6 cellular contexts compared by ENCODE assay signal in genomic region chr20:3785240-3786125, GRCh38. TPM values are rescaled to one million over a fixed set of nuclear protein-coding genes. Genes with fewer than 3 reads are reported as not detected.
A peak's percentile ranks its signal among the peaks of the same experiment; 100 is the strongest.
DNase-seq lines count a peak whose midpoint lies in the region; ATAC-seq and TF ChIP-seq lines count a peak whose summit lies in the region.

No MANE protein-coding gene starts in this region.

- TSS peak; percentile 61 for BruUV-seq in Calu3 (replicated peaks; lab: Mats Ljungman, UMichigan)

- H3K9me3 ChIP-seq in liver (ENCODE audit: control insufficient read depth in 4 of 4, low read length in 3 of 4): no peaks in the 10 kb centered on the region

- DNase-seq in Calu3: no peak
- no peak for DNase-seq in stimulated activated CD4-positive, alpha-beta T cell treated with anti-CD3 and anti-CD28 coated beads, Interleukin-12 subunit alpha, Interleukin-12 subunit beta, amount 100 ng/mL, for 4 hours

- ATAC-seq in GM18519 (IDR thresholded peaks at IDR 0.05; ENCODE audit: low FRiP score, unreplicated experiment): no peak
- ATAC-seq in HG03378 (IDR thresholded peaks at IDR 0.05; ENCODE audit: unreplicated experiment): no peak

- WGBS in liver: 51% methylated on average over 79 of the region's 79 CpGs

- H3K27ac ChIP-seq in liver (ENCODE audit: low read depth in 1 of 2, low read length in 2 of 2): peak overlapping the region; percentile 62 to 72

- intact Hi-C loops in Calu3 (cut with micrococcal nuclease; ENCODE audit: unreplicated experiment): loop anchor here (2.0 kb wide), 1 partner anchor 35 kb away; the partner anchor contains the start of gene AP5S1

- H3K4me1 ChIP-seq in liver (ENCODE audit: control insufficient read depth in 4 of 4, insufficient read depth in 4 of 4, low read length in 3 of 4): peaks cover 14 to 41% (median 30%) of the 10 kb centered on the region in 4 donors

- peak overlapping the region; percentile 50 for H3K4me3 Mint-ChIP-seq in Calu3 (ENCODE audit: low read depth, unreplicated experiment)

- no peaks in the 10 kb centered on the region for H3K9me3 Mint-ChIP-seq in Calu3 (ENCODE audit: low read depth, unreplicated experiment)

- H3K27me3 ChIP-seq in liver (ENCODE audit: control insufficient read depth in 4 of 4, insufficient read depth in 4 of 4, low read length in 3 of 4): no peaks in the 10 kb centered on the region

- H3K4me1 Mint-ChIP-seq in Calu3 (ENCODE audit: low read depth, unreplicated experiment): peaks cover 27% of the 10 kb centered on the region

- H3K27ac Mint-ChIP-seq in Calu3 (ENCODE audit: unreplicated experiment): no peak overlapping the region

- H3K4me3 ChIP-seq in WI38 (ENCODE audit: low read depth, low read length) (peak overlapping the region; percentile 67), liver (ENCODE audit: low read depth in 1 of 3, low read length in 3 of 3) (peak overlapping the region; percentile 76 to 89 (median 80))

- CTCF ChIA-PET in Calu3 (lab: Charles Lee): interaction anchor here (3.2 kb wide), 1 partner anchor 34 kb away, joined by 25 read pairs; the partner anchor contains the start of gene AP5S1

- peaks cover 5% of the 10 kb centered on the region for H3K27me3 Mint-ChIP-seq in Calu3 (ENCODE audit: unreplicated experiment)

- peaks cover 0 to 5% (median 0%) of the 10 kb centered on the region in 4 donors for H3K36me3 ChIP-seq in liver (ENCODE audit: control insufficient read depth in 4 of 4, insufficient read depth in 3 of 4, low read depth in 1 of 4, low read length in 3 of 4)

- TF ChIP-seq RAD21 in liver (IDR thresholded peaks at IDR 0.05): no peak

- H3K9ac ChIP-seq in liver (ENCODE audit: low read depth in 1 of 2, low read length in 2 of 2): no peak overlapping the region

- H3K36me3 Mint-ChIP-seq in Calu3 (ENCODE audit: insufficient read depth, unreplicated experiment): peaks cover 42% of the 10 kb centered on the region

- TF ChIP-seq CTCF in Calu3 (IDR thresholded peaks at IDR 0.05; ENCODE audit: unreplicated experiment) (no peak), WI38 (IDR thresholded peaks at IDR 0.05; ENCODE audit: low read depth, low read length) (no peak), liver (IDR thresholded peaks at IDR 0.05; ENCODE audit: low read depth, low read length, missing input control) (no peak)

TF ChIP-seq in liver, 16 proteins besides CTCF, POLR2A, EP300 and RAD21:
- no peak for TF ChIP-seq FOXA1 (IDR thresholded peaks at IDR 0.05)
- TF ChIP-seq TAF1 (conservative IDR thresholded peaks at IDR 0.05): no peak
- no peak for TF ChIP-seq HNF4G (IDR thresholded peaks at IDR 0.05)
- TF ChIP-seq HNF4A (conservative IDR thresholded peaks at IDR 0.05): no peak
- TF ChIP-seq SP1 (IDR thresholded peaks at IDR 0.05): no peak
- TF ChIP-seq FOXA2 (IDR thresholded peaks at IDR 0.05): no peak
- no peak for TF ChIP-seq MAX (IDR thresholded peaks at IDR 0.05)
- TF ChIP-seq JUND (IDR thresholded peaks at IDR 0.05): no peak
- no peak for TF ChIP-seq REST (IDR thresholded peaks at IDR 0.05)
- no peak for TF ChIP-seq YY1 (IDR thresholded peaks at IDR 0.05)
TF ChIP-seq in liver: peak in this region for 0.

RNA-seq across cellular contexts. Expression of gene CENPB, which starts 1.1 kb away (rescaled TPM):
- 44.7 and 44.9 TPM in 2 replicates for total RNA-seq in Calu3 (2022)
- total RNA-seq in liver: 10 to 100 TPM; 20.3 to 30.5 TPM
- polyA plus RNA-seq in liver: 10 to 100 TPM in 1 of 2 donors, 1 to 10 TPM in 1; 4.5 to 32.4 TPM

RNA-seq across cellular contexts. Expression of gene SPEF1, which starts 4.2 kb away (rescaled TPM):
- 0.28 TPM in 1 of 2 replicates, not detected in the other for total RNA-seq in Calu3 (2022)
- not detected for total RNA-seq in liver
- polyA plus RNA-seq in liver: not detected

RNA-seq across cellular contexts. Expression of gene CDC25B, which starts 10.6 kb away (rescaled TPM):
- total RNA-seq in Calu3 (2022) (69.6 and 75.0 TPM in 2 replicates), liver (10 to 100 TPM in 1 of 2 donors, 1 to 10 TPM in 1; 4.4 to 11.9 TPM)
- 10 to 100 TPM in 1 of 2 donors, 1 to 10 TPM in 1; 6.5 to 12.9 TPM for polyA plus RNA-seq in liver

RNA-seq across cellular contexts. Expression of gene ADISSP, which starts 17.9 kb away (rescaled TPM):
- total RNA-seq in Calu3 (2022) (27.3 and 29.0 TPM in 2 replicates), liver (10 to 100 TPM in 1 of 2 donors, 1 to 10 TPM in 1; 3.8 to 27.3 TPM)
- polyA plus RNA-seq in liver: 10 to 100 TPM in 1 of 2 donors, 1 to 10 TPM in 1; 9.9 to 10.8 TPM

RNA-seq across cellular contexts. Expression of gene AP5S1, which starts 34.9 kb away (rescaled TPM):
- total RNA-seq in Calu3 (2022) (7.2 and 9.5 TPM in 2 replicates), liver (10 to 100 TPM in 1 of 2 donors, 1 to 10 TPM in 1; 9.2 to 14.5 TPM)
- 10 to 100 TPM in 1 of 2 donors, 1 to 10 TPM in 1; 9.1 to 13.1 TPM for polyA plus RNA-seq in liver
